In genomic region chr21:44926364-44927101, GRCh38 we compare ENCODE assay signal across 1 cellular context.
TF ChIP-seq lines count a peak whose summit lies in the region.

No MANE protein-coding gene starts in this region.

TF ChIP-seq in WTC11, 78 proteins besides CTCF, POLR2A, EP300 and RAD21 (continued from another document):
- TF ChIP-seq NFE2L1 (CRISPR knock-in tag; IDR thresholded peaks at IDR 0.05) (no peak), IRF1 (CRISPR knock-in tag; IDR thresholded peaks at IDR 0.05) (no peak), FOXK1 (CRISPR knock-in tag; IDR thresholded peaks at IDR 0.05) (no peak), TCF7 (CRISPR knock-in tag; IDR thresholded peaks at IDR 0.05; ENCODE audit: low read depth) (no peak), E2F1 (CRISPR knock-in tag; IDR thresholded peaks at IDR 0.05) (no peak), EMX1 (CRISPR knock-in tag; IDR thresholded peaks at IDR 0.05) (no peak), ZNF138 (CRISPR knock-in tag; conservative IDR thresholded peaks at IDR 0.05) (no peak), ZBTB43 (CRISPR knock-in tag; IDR thresholded peaks at IDR 0.05) (no peak)
